33 cellular contexts compared by ENCODE assay signal in genomic region chr9:110383491-110383890, GRCh38. TPM values are rescaled to one million over a fixed set of nuclear protein-coding genes. Genes with fewer than 3 reads are reported as not detected.
"Had no signal": no experiment of that assay in that cellular context is flagged by ENCODE, and none has a peak within 500 bp of the region (broad histone marks: within the 10 kb centered on the region; RNA-seq: fewer than 3 reads in every experiment).

No MANE protein-coding gene starts in this region.

- H3K9me3 ChIP-seq: colonic mucosa, esophagus muscularis mucosa, esophagus squamous epithelium, gastrocnemius medialis, gastroesophageal sphincter, heart left ventricle, heart right ventricle had no signal

- H3K27ac Mint-ChIP-seq: dendritic cell treated with granulocyte-macrophage colony-stimulating factor and Interleukin-4, amounts not matched to agents 40 ng/mL and 50 ng/mL, for 4 days; effector memory CD8-positive, alpha-beta T cell; endodermal cell had no signal

- DNase-seq: colonic mucosa; cortex of kidney; dermis blood vessel endothelial cell; dorsolateral prefrontal cortex; effector CD4-positive, alpha-beta T cell; effector CD8-positive, alpha-beta T cell; effector memory CD4-positive, alpha-beta T cell; effector memory CD8-positive, alpha-beta T cell; endodermal cell; erythroblast; esophagus squamous epithelium; foreskin fibroblast; foreskin keratinocyte; foreskin melanocyte; gastrocnemius medialis; glutamatergic neuron; head of caudate nucleus; heart right ventricle had no signal

- H3K4me1 Mint-ChIP-seq: endodermal cell had no signal

- H3K36me3 ChIP-seq: colonic mucosa, esophagus squamous epithelium, gastrocnemius medialis had no signal

- H3K27ac ChIP-seq: colonic mucosa, coronary artery, epithelial cell of prostate, esophagus muscularis mucosa, esophagus squamous epithelium, foreskin keratinocyte, gastrocnemius medialis, gastroesophageal sphincter, heart left ventricle, heart right ventricle had no signal

- H3K4me3 Mint-ChIP-seq: dendritic cell treated with granulocyte-macrophage colony-stimulating factor and Interleukin-4, amounts not matched to agents 40 ng/mL and 50 ng/mL, for 4 days; effector memory CD8-positive, alpha-beta T cell; endodermal cell had no signal

- H3K9me3 Mint-ChIP-seq: dendritic cell treated with granulocyte-macrophage colony-stimulating factor and Interleukin-4, amounts not matched to agents 40 ng/mL and 50 ng/mL, for 4 days; effector memory CD8-positive, alpha-beta T cell had no signal

- H3K4me1 ChIP-seq: colonic mucosa, esophagus muscularis mucosa, foreskin keratinocyte, gastrocnemius medialis, gastroesophageal sphincter, heart left ventricle, heart right ventricle had no signal

- H3K4me3 ChIP-seq: colonic mucosa, coronary artery, dorsolateral prefrontal cortex, esophagus muscularis mucosa, esophagus squamous epithelium, gastrocnemius medialis, gastroesophageal sphincter, heart left ventricle, heart right ventricle had no signal

- ATAC-seq: effector memory CD8-positive, alpha-beta T cell; esophagus mucosa; foreskin keratinocyte; gastrocnemius medialis; gastroesophageal sphincter; heart left ventricle; heart right ventricle had no signal

- H3K27me3 Mint-ChIP-seq: effector memory CD8-positive, alpha-beta T cell had no signal

- H3K27me3 ChIP-seq: colonic mucosa, dorsolateral prefrontal cortex, esophagus muscularis mucosa, esophagus squamous epithelium, gastrocnemius medialis, heart left ventricle had no signal

RNA-seq across cellular contexts. Expression of gene TXNDC8, which starts 45.8 kb away (rescaled TPM):
- total RNA-seq: colonic mucosa, dermis blood vessel endothelial cell, dermis microvascular lymphatic vessel endothelial cell, endodermal cell, endothelial cell of umbilical vein, epithelial cell of proximal tubule, esophagus mucosa, esophagus muscularis mucosa, esophagus squamous epithelium, fibroblast of lung, fibroblast of villous mesenchyme, foreskin keratinocyte, frontal cortex, gastrocnemius medialis, gastroesophageal sphincter, glomerular endothelial cell, heart left ventricle, heart right ventricle had no signal
- polyA plus RNA-seq: endothelial cell of umbilical vein, esophagus, fibroblast of lung, foreskin keratinocyte, heart left ventricle, heart right ventricle had no signal
